Comparison of ENCODE assay signal across 8 cellular contexts in genomic region chr17:47969975-47970724, GRCh38. TPM values are rescaled to one million over a fixed set of nuclear protein-coding genes. Genes with fewer than 3 reads are reported as not detected.
DNase-seq lines count a peak whose midpoint lies in the region; ATAC-seq and TF ChIP-seq lines count a peak whose summit lies in the region.

No MANE protein-coding gene starts in this region.

- H3K9me3 ChIP-seq in SJCRH30 (replicated peaks) (no peaks in the 10 kb centered on the region), esophagus muscularis mucosa (no peaks in the 10 kb centered on the region), sigmoid colon (no peaks in the 10 kb centered on the region), adrenal gland (replicated peaks in 1 of 3) (no peaks in the 10 kb centered on the region)

- H3K36me3 ChIP-seq in SJCRH30 = no peaks in the 10 kb centered on the region
- H3K36me3 ChIP-seq in esophagus muscularis mucosa = peaks cover 8 to 19% (median 18%) of the 10 kb centered on the region in 4 donors
- H3K36me3 ChIP-seq in sigmoid colon = peaks cover 0 to 20% (median 13%) of the 10 kb centered on the region in 4 donors
- peaks cover 0 to 16% of the 10 kb centered on the region in 2 donors for H3K36me3 ChIP-seq in adrenal gland (replicated peaks in 1 of 2)

- H3K27ac ChIP-seq in SJCRH30 (no peak overlapping the region), esophagus muscularis mucosa (replicated peaks in 1 of 4) (peak overlapping the region in 1 of 4 donors; percentile 2), sigmoid colon (peak overlapping the region in 2 of 4 donors; percentile 18 to 43), adrenal gland (peak overlapping the region in 1 of 5 donors; percentile 21)

- no peak for DNase-seq in SJCRH30
- DNase-seq in esophagus muscularis mucosa (ENCODE audit: extremely low spot score) = no peak
- DNase-seq in sigmoid colon = no peak
- DNase-seq in posterior vena cava (ENCODE audit: low spot score) = no peak
- DNase-seq in adrenal gland = no peak
- no peak for DNase-seq in A172 (ENCODE audit: low spot score)

- intact Hi-C loops in esophagus muscularis mucosa (cut with DNase I) (loop anchor here (2.0 to 10.0 kb wide), 3 partner anchors 21 to 125 kb away; partner anchors contain the start of genes SCRN2 and SP2), sigmoid colon (cut with DNase I) (loop anchor here (1.0 to 10.0 kb wide), 4 partner anchors 21 to 129 kb away; partner anchors contain the start of genes PNPO and SCRN2), posterior vena cava (cut with DNase I) (loop anchor here in 1 of 2 donors (10.0 kb wide), 1 partner anchor 125 kb away; the partner anchor contains the start of gene SCRN2), adrenal gland (cut with DNase I) (loop anchor here in 1 of 2 donors (5.0 kb wide), 2 partner anchors 78 to 128 kb away; partner anchors contain the start of gene SCRN2)

- H3K27me3 ChIP-seq in SJCRH30 (0 out of 2 replicates have a peak, but pooled peaks cover 3% of the 10 kb centered on the region), esophagus muscularis mucosa (peaks cover 0 to 9% (median 0%) of the 10 kb centered on the region in 4 donors), sigmoid colon (no peaks in the 10 kb centered on the region), adrenal gland (no peaks in the 10 kb centered on the region)

- TF ChIP-seq CTCF in esophagus muscularis mucosa (IDR thresholded peaks at IDR 0.05) = no peak
- TF ChIP-seq CTCF in sigmoid colon (IDR thresholded peaks at IDR 0.05) = no peak
- TF ChIP-seq CTCF in adrenal gland (IDR thresholded peaks at IDR 0.05) = no peak

- no peak for TF ChIP-seq POLR2A in esophagus muscularis mucosa (IDR thresholded peaks at IDR 0.05; ENCODE audit: low read depth)
- TF ChIP-seq POLR2A in sigmoid colon (IDR thresholded peaks at IDR 0.05) = no peak
- TF ChIP-seq POLR2A in adrenal gland (IDR thresholded peaks at IDR 0.05) = no peak

- 49% methylated on average over 15 of the region's 15 CpGs for WGBS in esophagus muscularis mucosa
- 40 to 48% methylated on average over 15 of the region's 15 CpGs for WGBS in sigmoid colon, 2 donors
- 39 to 47% (median 42%) methylated on average over 15 of the region's 15 CpGs for WGBS in adrenal gland, 4 donors

- no peak for ATAC-seq in GM18519 (IDR thresholded peaks at IDR 0.05; ENCODE audit: low FRiP score, unreplicated experiment)

- H3K4me3 ChIP-seq in GM08714 (ENCODE audit: low read length) (peak overlapping the region; percentile 30; the same call in 1 of the 2 replicates), SJCRH30 (peak overlapping the region; percentile 47), esophagus muscularis mucosa (peak overlapping the region; percentile 71 to 95 (median 87)), sigmoid colon (peak overlapping the region; percentile 2 to 72 (median 38)), adrenal gland (peak overlapping the region in 2 of 4 donors; percentile 23 to 51)

- peaks cover 3% of the 10 kb centered on the region for H3K4me1 ChIP-seq in SJCRH30
- H3K4me1 ChIP-seq in esophagus muscularis mucosa = peaks cover 7 to 28% (median 21%) of the 10 kb centered on the region in 4 donors
- peaks cover 0 to 26% (median 17%) of the 10 kb centered on the region in 4 donors for H3K4me1 ChIP-seq in sigmoid colon
- peaks cover 7 to 20% of the 10 kb centered on the region in 2 donors for H3K4me1 ChIP-seq in adrenal gland (replicated peaks in 1 of 2)

- no peak for TF ChIP-seq EP300 in esophagus muscularis mucosa (IDR thresholded peaks at IDR 0.05)
- no peak for TF ChIP-seq EP300 in sigmoid colon (IDR thresholded peaks at IDR 0.05)

RNA-seq across cellular contexts. Expression of gene CDK5RAP3, which starts 0.8 kb away (rescaled TPM):
- 47.0 and 64.2 TPM in 2 replicates for total RNA-seq in SJCRH30 (2014; rRNA removed; shearing (Covaris generic))
- total RNA-seq in esophagus muscularis mucosa (10 to 100 TPM; 43.9 to 70.2 (median 58.4) TPM), sigmoid colon (100 to 1,000 TPM in 1 of 4 donors, 10 to 100 TPM in 3; 68.5 to 168 (median 73.0) TPM), posterior vena cava (10 to 100 TPM; 80.3 to 95.8 TPM), adrenal gland (100 to 1,000 TPM in 5 of 8 donors, 10 to 100 TPM in 3; 42.8 to 200 (median 111) TPM)
- polyA plus RNA-seq in sigmoid colon (100 to 1,000 TPM in 1 of 3 donors, 10 to 100 TPM in 2; 43.5 to 200 (median 49.9) TPM), adrenal gland (100 to 1,000 TPM in 2 of 3 donors, 10 to 100 TPM in 1; 76.1 to 733 (median 478) TPM)
- 87.2 and 96.9 TPM in 2 replicates for total RNA-seq in A172 (2014; rRNA removed; shearing (Covaris generic))

RNA-seq across cellular contexts. Expression of gene PRR15L, which starts 12.5 kb away (rescaled TPM):
- total RNA-seq in SJCRH30 (2014; rRNA removed; shearing (Covaris generic)) = not detected in 2 replicates
- not detected for total RNA-seq in esophagus muscularis mucosa
- total RNA-seq in sigmoid colon = under 1 TPM in 1 of 4 donors, not detected in 3; 0.36 TPM
- 100 to 1,000 TPM; 211 to 334 (median 290) TPM for polyA plus RNA-seq in sigmoid colon
- total RNA-seq in posterior vena cava = not detected
- total RNA-seq in adrenal gland = under 1 TPM in 1 of 8 donors, not detected in 7; 0.19 TPM
- polyA plus RNA-seq in adrenal gland = under 1 TPM in 2 of 3 donors, not detected in 1; 0.03 to 0.24 TPM
- not detected in 2 replicates for total RNA-seq in A172 (2014; rRNA removed; shearing (Covaris generic))

RNA-seq across cellular contexts. Expression of gene PNPO, which starts 28.8 kb away (rescaled TPM):
- total RNA-seq in SJCRH30 (2014; rRNA removed; shearing (Covaris generic)) = 9.7 and 10.4 TPM in 2 replicates
- total RNA-seq in esophagus muscularis mucosa (10 to 100 TPM; 21.2 to 32.8 (median 27.6) TPM), sigmoid colon (10 to 100 TPM; 14.3 to 16.5 (median 15.2) TPM), posterior vena cava (10 to 100 TPM; 14.5 to 18.8 TPM), adrenal gland (10 to 100 TPM; 45.0 to 91.5 (median 61.8) TPM)
- polyA plus RNA-seq in sigmoid colon (10 to 100 TPM in 2 of 3 donors, 1 to 10 TPM in 1; 9.6 to 14.3 (median 12.0) TPM), adrenal gland (10 to 100 TPM; 19.7 to 36.1 (median 23.8) TPM)
- 59.4 and 61.9 TPM in 2 replicates for total RNA-seq in A172 (2014; rRNA removed; shearing (Covaris generic))
